ENCODE assay signal across 1 cellular context in the genomic region with DNA sequence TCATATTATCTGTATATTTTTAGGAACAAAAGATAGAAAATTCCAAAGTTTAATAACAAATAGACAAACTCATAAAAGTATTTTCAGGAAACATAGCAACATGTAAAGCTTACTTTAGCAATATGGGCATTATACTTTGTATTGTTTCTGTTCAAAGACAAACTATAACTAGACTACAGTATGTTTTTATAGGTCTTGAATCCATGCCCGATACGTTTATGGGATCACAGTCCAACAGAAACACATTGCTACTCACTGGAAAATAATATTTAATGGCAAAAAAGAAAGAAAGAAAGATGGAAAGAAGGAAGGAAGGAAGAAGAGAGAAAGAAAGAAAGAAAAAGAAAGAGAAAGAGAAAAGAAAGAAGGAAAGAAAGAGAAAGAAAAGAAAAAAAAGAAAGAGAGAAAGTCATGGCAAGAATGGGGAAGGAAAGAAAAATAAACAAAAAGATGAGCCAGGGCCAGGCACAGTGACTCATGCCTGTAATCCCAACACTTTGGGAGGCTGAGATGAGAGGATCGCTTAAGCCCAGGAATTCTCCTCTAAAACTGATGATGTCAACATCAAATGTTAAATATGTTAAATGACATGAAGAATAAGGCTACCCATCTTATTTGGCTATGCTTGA.
TF ChIP-seq lines count a peak whose summit lies in the region.

No MANE protein-coding gene starts in this region.

TF ChIP-seq in IMR-90, 13 proteins besides CTCF, POLR2A, EP300 and RAD21:
- TF ChIP-seq BHLHE40 (IDR thresholded peaks at IDR 0.05; ENCODE audit: low read depth, low read length) (no peak), FOS (IDR thresholded peaks at IDR 0.05; ENCODE audit: low read depth, low read length) (peak; percentile 49; the same call in 1 of the 2 replicates)
